In genomic region chr21:43644609-43645008, GRCh38 we compare ENCODE assay signal across 14 cellular contexts. TPM values are rescaled to one million over a fixed set of nuclear protein-coding genes. Genes with fewer than 3 reads are reported as not detected.
DNase-seq lines count a peak whose midpoint lies in the region; ATAC-seq and TF ChIP-seq lines count a peak whose summit lies in the region.
"Had no signal": no experiment of that assay in that cellular context is flagged by ENCODE, and none has a peak within 500 bp of the region (broad histone marks: within the 10 kb centered on the region; RNA-seq: fewer than 3 reads in every experiment).

No MANE protein-coding gene starts in this region.

- 57 to 68% (median 62%) methylated on average over 6 of the region's 6 CpGs for WGBS in adrenal gland, 4 donors
- WGBS in smooth muscle cell (ENCODE audit: low lambda C conversion rate): 13% methylated on average over 6 of the region's 6 CpGs

- H3K27ac Mint-ChIP-seq in activated CD8-positive, alpha-beta memory T cell treated with anti-CD3 and anti-CD28 coated beads, Interleukin-2, amount 10 ng/mL, durations not matched to agents 7 days and 5 days: peak overlapping the region; percentile 24

- H3K27me3 Mint-ChIP-seq in activated CD8-positive, alpha-beta memory T cell treated with anti-CD3 and anti-CD28 coated beads, Interleukin-2, amount 10 ng/mL, durations not matched to agents 7 days and 5 days: peaks cover 13% of the 10 kb centered on the region

- intact Hi-C loops in adrenal gland (cut with DNase I): no loop called here

- H3K9ac ChIP-seq in smooth muscle cell (ENCODE audit: low read depth): peak overlapping the region; percentile 81

- CTCF ChIA-PET in activated CD8-positive, alpha-beta memory T cell treated with anti-CD3 and anti-CD28 coated beads, Interleukin-2, amount 10 ng/mL, durations not matched to agents 7 days and 5 days (lab: Charles Lee): interaction anchor here (0.6 to 1.8 kb wide), 5 partner anchors 9 to 49 kb away, joined by 3 to 5 read pairs (median 3); no protein-coding TSS in a partner anchor

- peak overlapping the region; percentile 38 for H3K4me2 ChIP-seq in smooth muscle cell

- H3K36me3 Mint-ChIP-seq in activated CD8-positive, alpha-beta memory T cell treated with anti-CD3 and anti-CD28 coated beads, Interleukin-2, amount 10 ng/mL, durations not matched to agents 7 days and 5 days: no peaks in the 10 kb centered on the region

- no peaks in the 10 kb centered on the region for H4K20me1 ChIP-seq in smooth muscle cell (ENCODE audit: low read depth)

- H3F3A ChIP-seq in smooth muscle cell (ENCODE audit: low read depth): peaks cover 19% of the 10 kb centered on the region

- H3K4me3 ChIP-seq in adrenal gland (no peak overlapping the region), fibroblast of the aortic adventitia (ENCODE audit: low read depth, low read length) (no peak overlapping the region), smooth muscle cell (no peak overlapping the region)
- H3K4me3 ChIP-seq: mucosa of descending colon, testis had no signal

- no peak overlapping the region for H3K4me3 Mint-ChIP-seq in activated CD8-positive, alpha-beta memory T cell treated with anti-CD3 and anti-CD28 coated beads, Interleukin-2, amount 10 ng/mL, durations not matched to agents 7 days and 5 days

- DNase-seq in activated CD8-positive, alpha-beta memory T cell treated with anti-CD3 and anti-CD28 coated beads, Interleukin-2, amount 10 ng/mL, durations not matched to agents 7 days and 5 days: no peak
- DNase-seq in activated CD8-positive, alpha-beta memory T cell treated with anti-CD3 and anti-CD28 coated beads, Interleukin-2, amount 50 U/mL, for 48 hours: no peak
- DNase-seq in adrenal gland (peak in 5 of 7 donors; percentile 33 to 57 (median 53)), fibroblast of the aortic adventitia (ENCODE audit: low read depth) (peak; percentile 44), smooth muscle cell (lab: John Stamatoyannopoulos, UW; ENCODE audit: unreplicated experiment) (peak; percentile 11), NCI-H2171 treated with DMSO at 0.1 percent for 48 hours (lab: John Stamatoyannopoulos, UW) (no peak)
- no peak for DNase-seq in stimulated activated CD8-positive, alpha-beta memory T cell treated with anti-CD3 and anti-CD28 coated beads, Interleukin-4, amount 100 ng/mL, for 48 hours
- no peak for DNase-seq in activated T-cell treated with anti-CD3 and anti-CD28 coated beads, Interleukin-2, amount 50 U/mL, for 1 hour
- DNase-seq: DMS79, mucosa of descending colon, NCI-H1105 treated with DMSO at 0.1 percent for 48 hours, retina, T-helper 1 cell, testis had no signal

- H3K27ac ChIP-seq in adrenal gland (no peak overlapping the region), smooth muscle cell (ENCODE audit: low read depth) (peak overlapping the region; percentile 96)

- H3K36me3 ChIP-seq in adrenal gland (replicated peaks in 1 of 2): no peaks in the 10 kb centered on the region
- H3K36me3 ChIP-seq in smooth muscle cell (ENCODE audit: low read depth): no peaks in the 10 kb centered on the region

- no peaks in the 10 kb centered on the region for H3K9me3 Mint-ChIP-seq in activated CD8-positive, alpha-beta memory T cell treated with anti-CD3 and anti-CD28 coated beads, Interleukin-2, amount 10 ng/mL, durations not matched to agents 7 days and 5 days (ENCODE audit: low read depth)

- peak overlapping the region; percentile 51 for H2AFZ ChIP-seq in smooth muscle cell (ENCODE audit: low read depth)

- peaks cover 0 to 18% of the 10 kb centered on the region in 2 donors for H3K4me1 ChIP-seq in adrenal gland (replicated peaks in 1 of 2)
- H3K4me1 ChIP-seq in smooth muscle cell (ENCODE audit: low read depth): peaks cover 9% of the 10 kb centered on the region

- no peaks in the 10 kb centered on the region for H3K27me3 ChIP-seq in adrenal gland
- H3K27me3 ChIP-seq in smooth muscle cell (ENCODE audit: low read depth): no peaks in the 10 kb centered on the region
- H3K27me3 ChIP-seq: testis had no signal

- ATAC-seq in activated CD8-positive, alpha-beta memory T cell treated with anti-CD3 and anti-CD28 coated beads, Interleukin-2, amount 10 ng/mL, durations not matched to agents 7 days and 5 days: no peak
- ATAC-seq: mucosa of descending colon had no signal

- TF ChIP-seq CTCF in adrenal gland (IDR thresholded peaks at IDR 0.05) (no peak), fibroblast of the aortic adventitia (IDR thresholded peaks at IDR 0.05; ENCODE audit: insufficient read depth, low read length) (no peak), smooth muscle cell (IDR thresholded peaks at IDR 0.05; ENCODE audit: borderline replicate concordance, insufficient read depth, poor library complexity, severe bottlenecking) (no peak)

- peaks cover 22% of the 10 kb centered on the region for H3K4me1 Mint-ChIP-seq in activated CD8-positive, alpha-beta memory T cell treated with anti-CD3 and anti-CD28 coated beads, Interleukin-2, amount 10 ng/mL, durations not matched to agents 7 days and 5 days

- H3K9me3 ChIP-seq in adrenal gland (replicated peaks in 1 of 3): no peaks in the 10 kb centered on the region
- H3K9me3 ChIP-seq in smooth muscle cell (replicated peaks; ENCODE audit: low read depth): no peaks in the 10 kb centered on the region
- H3K9me3 ChIP-seq: mucosa of descending colon, testis had no signal

- no peak for TF ChIP-seq POLR2A in adrenal gland (IDR thresholded peaks at IDR 0.05)

- no peaks in the 10 kb centered on the region for H3K79me2 ChIP-seq in smooth muscle cell (ENCODE audit: low read depth)

RNA-seq across cellular contexts. Expression of gene HSF2BP, which starts 14.7 kb away (rescaled TPM):
- total RNA-seq in activated CD8-positive, alpha-beta memory T cell treated with anti-CD3 and anti-CD28 coated beads, Interleukin-2, amount 10 ng/mL, durations not matched to agents 7 days and 5 days: under 1 TPM; 0.21 to 0.47 TPM
- total RNA-seq in adrenal gland: 1 to 10 TPM in 1 of 8 donors, under 1 TPM in 5, not detected in 2; 0.23 to 1.0 (median 0.45) TPM
- under 1 TPM; 0.27 to 0.40 (median 0.35) TPM for polyA plus RNA-seq in adrenal gland
- total RNA-seq in fibroblast of the aortic adventitia (ENCODE audit: low replicate concordance): 2.3 and 7.3 TPM in 2 replicates
- 1.9 and 3.4 TPM in 2 replicates for total RNA-seq in smooth muscle cell
- polyA plus RNA-seq in smooth muscle cell: 0.97 and 1.6 TPM in 2 replicates

RNA-seq across cellular contexts. Expression of gene RRP1B, which starts 14.8 kb away (rescaled TPM):
- total RNA-seq in activated CD8-positive, alpha-beta memory T cell treated with anti-CD3 and anti-CD28 coated beads, Interleukin-2, amount 10 ng/mL, durations not matched to agents 7 days and 5 days: 10 to 100 TPM; 49.1 to 50.4 TPM
- total RNA-seq in adrenal gland (10 to 100 TPM in 7 of 8 donors, 1 to 10 TPM in 1; 7.0 to 18.6 (median 16.2) TPM), fibroblast of the aortic adventitia (ENCODE audit: low replicate concordance) (24.2 and 40.4 TPM in 2 replicates), smooth muscle cell (19.3 and 24.7 TPM in 2 replicates)
- polyA plus RNA-seq in adrenal gland (10 to 100 TPM in 1 of 3 donors, 1 to 10 TPM in 2; 5.7 to 12.5 (median 9.0) TPM), smooth muscle cell (10.6 and 17.6 TPM in 2 replicates)

Comparison
In these comparisons a context has a peak if more than half of its experiments do, and no peak if none do; other contexts are left out.
1. DNase-seq: peak in adrenal gland (5 of 7), fibroblast of the aortic adventitia (single experiment) and smooth muscle cell (single experiment); none in activated CD8-positive, alpha-beta memory T cell treated with anti-CD3 and anti-CD28 coated beads, Interleukin-2, amount 10 ng/mL, durations not matched to agents 7 days and 5 days (single experiment), activated CD8-positive, alpha-beta memory T cell treated with anti-CD3 and anti-CD28 coated beads, Interleukin-2, amount 50 U/mL, for 48 hours (single experiment), stimulated activated CD8-positive, alpha-beta memory T cell treated with anti-CD3 and anti-CD28 coated beads, Interleukin-4, amount 100 ng/mL, for 48 hours (single experiment), NCI-H2171 treated with DMSO at 0.1 percent for 48 hours (single experiment) and activated T-cell treated with anti-CD3 and anti-CD28 coated beads, Interleukin-2, amount 50 U/mL, for 1 hour (single experiment).